In genomic region chr21:15060776-15061175, GRCh38 we compare ENCODE assay signal across 1 cellular context.
A peak's percentile ranks its signal among the peaks of the same experiment; 100 is the strongest.
TF ChIP-seq lines count a peak whose summit lies in the region.

No MANE protein-coding gene starts in this region.

TF ChIP-seq in K562, 482 proteins besides CTCF, POLR2A, EP300 and RAD21 (continued from another document and continues in another):
- TF ChIP-seq, protein P1, sequence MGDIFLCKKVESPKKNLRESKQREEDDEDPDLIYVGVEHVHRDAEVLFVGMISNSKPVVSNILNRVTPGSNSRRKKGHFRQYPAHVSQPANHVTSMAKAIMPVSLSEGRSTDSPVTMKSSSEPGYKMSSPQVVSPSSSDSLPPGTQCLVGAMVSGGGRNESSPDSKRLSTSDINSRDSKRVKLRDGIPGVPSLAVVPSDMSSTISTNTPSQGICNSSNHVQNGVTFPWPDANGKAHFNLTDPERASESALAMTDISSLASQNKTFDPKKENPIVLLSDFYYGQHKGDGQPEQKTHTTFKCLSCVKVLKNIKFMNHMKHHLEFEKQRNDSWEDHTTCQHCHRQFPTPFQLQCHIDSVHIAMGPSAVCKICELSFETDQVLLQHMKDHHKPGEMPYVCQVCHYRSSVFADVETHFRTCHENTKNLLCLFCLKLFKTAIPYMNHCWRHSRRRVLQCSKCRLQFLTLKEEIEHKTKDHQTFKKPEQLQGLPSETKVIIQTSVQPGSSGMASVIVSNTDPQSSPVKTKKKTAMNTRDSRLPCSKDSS (IDR thresholded peaks at IDR 0.05; ENCODE audit: low read depth, partially characterized antibody) = no peak
- TF ChIP-seq BRD4 (IDR thresholded peaks at IDR 0.05) (no peak), ZNF707 (CRISPR knock-in tag; conservative IDR thresholded peaks at IDR 0.05) (no peak), SNRNP70 (optimal IDR thresholded peaks at IDR 0.05; ENCODE audit: low read depth, low read length) (no peak), U2AF1 (optimal IDR thresholded peaks at IDR 0.05; ENCODE audit: low read depth, low read length) (no peak), FOXJ3 (CRISPR knock-in tag; IDR thresholded peaks at IDR 0.05) (no peak), KDM1A (IDR thresholded peaks at IDR 0.05) (0 out of 4 replicates have a peak, but pooled peaks of 1 of the 2 experiments have one; percentile 10), ZNF76 (CRISPR knock-in tag; IDR thresholded peaks at IDR 0.05; ENCODE audit: borderline replicate concordance) (no peak), CEBPB (tag; IDR thresholded peaks at IDR 0.05) (no peak), SMARCA4 (IDR thresholded peaks at IDR 0.05) (peak; percentile 74), NFYB (IDR thresholded peaks at IDR 0.05; ENCODE audit: extremely low read depth, insufficient read length) (no peak), ZNF79 (CRISPR knock-in tag; IDR thresholded peaks at IDR 0.05; ENCODE audit: low read depth) (no peak), ZNF174 (CRISPR knock-in tag; IDR thresholded peaks at IDR 0.05) (no peak), RBBP5 (IDR thresholded peaks at IDR 0.05; ENCODE audit: borderline replicate concordance, insufficient read depth, low read length, poor library complexity, severe bottlenecking) (peak; percentile 1), RBM14 (IDR thresholded peaks at IDR 0.05; ENCODE audit: borderline replicate concordance, insufficient read depth, low read depth, low read length) (no peak), RBM39 (optimal IDR thresholded peaks at IDR 0.05; ENCODE audit: low read depth, low read length) (no peak), ZNF311 (CRISPR knock-in tag; IDR thresholded peaks at IDR 0.05) (no peak), ZNF316 (IDR thresholded peaks at IDR 0.05) (no peak), ZNF280B (CRISPR knock-in tag; IDR thresholded peaks at IDR 0.05) (no peak), ZNF224 (CRISPR knock-in tag; IDR thresholded peaks at IDR 0.05) (no peak), ZNF12 (CRISPR knock-in tag; IDR thresholded peaks at IDR 0.05) (no peak), MXI1 (IDR thresholded peaks at IDR 0.05; ENCODE audit: low read depth, low read length) (no peak), EP400 (IDR thresholded peaks at IDR 0.05) (no peak), ZBTB34 (CRISPR knock-in tag; IDR thresholded peaks at IDR 0.05) (no peak), BCOR (IDR thresholded peaks at IDR 0.05) (no peak), ZBTB12 (CRISPR knock-in tag; IDR thresholded peaks at IDR 0.05) (no peak), STAT5A (IDR thresholded peaks at IDR 0.05; ENCODE audit: borderline replicate concordance, low read length) (0 out of 2 replicates have a peak, but pooled peaks have one; percentile 13), FOXK2 (conservative IDR thresholded peaks at IDR 0.05 in 1 of 2, IDR thresholded peaks at IDR 0.05 in 1 of 2; ENCODE audit: low read depth in 2 of 2) (no peak), TCF3 (CRISPR knock-in tag; IDR thresholded peaks at IDR 0.05) (peak; percentile 55), KLF1 (tag; IDR thresholded peaks at IDR 0.05) (no peak), ZNF764 (CRISPR knock-in tag; IDR thresholded peaks at IDR 0.05; ENCODE audit: low read depth) (no peak), PRMT5 (CRISPR knock-in tag; IDR thresholded peaks at IDR 0.05) (no peak), NR4A1 (CRISPR knock-in tag; IDR thresholded peaks at IDR 0.05) (no peak), NR4A1 (tag; IDR thresholded peaks at IDR 0.05) (no peak), GTF2E2 (tag; IDR thresholded peaks at IDR 0.05) (no peak), MED1 (CRISPR knock-in tag; IDR thresholded peaks at IDR 0.05; ENCODE audit: borderline replicate concordance) (no peak), ZNF146 (CRISPR knock-in tag; IDR thresholded peaks at IDR 0.05; ENCODE audit: unreplicated experiment) (no peak), ZMIZ1 (IDR thresholded peaks at IDR 0.05; ENCODE audit: low read depth in 2 of 2, low read length in 2 of 2) (no peak)
- TF ChIP-seq, protein P2, sequence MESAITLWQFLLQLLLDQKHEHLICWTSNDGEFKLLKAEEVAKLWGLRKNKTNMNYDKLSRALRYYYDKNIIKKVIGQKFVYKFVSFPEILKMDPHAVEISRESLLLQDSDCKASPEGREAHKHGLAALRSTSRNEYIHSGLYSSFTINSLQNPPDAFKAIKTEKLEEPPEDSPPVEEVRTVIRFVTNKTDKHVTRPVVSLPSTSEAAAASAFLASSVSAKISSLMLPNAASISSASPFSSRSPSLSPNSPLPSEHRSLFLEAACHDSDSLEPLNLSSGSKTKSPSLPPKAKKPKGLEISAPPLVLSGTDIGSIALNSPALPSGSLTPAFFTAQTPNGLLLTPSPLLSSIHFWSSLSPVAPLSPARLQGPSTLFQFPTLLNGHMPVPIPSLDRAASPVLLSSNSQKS (CRISPR knock-in tag; IDR thresholded peaks at IDR 0.05) = no peak
- TF ChIP-seq, protein P3, sequence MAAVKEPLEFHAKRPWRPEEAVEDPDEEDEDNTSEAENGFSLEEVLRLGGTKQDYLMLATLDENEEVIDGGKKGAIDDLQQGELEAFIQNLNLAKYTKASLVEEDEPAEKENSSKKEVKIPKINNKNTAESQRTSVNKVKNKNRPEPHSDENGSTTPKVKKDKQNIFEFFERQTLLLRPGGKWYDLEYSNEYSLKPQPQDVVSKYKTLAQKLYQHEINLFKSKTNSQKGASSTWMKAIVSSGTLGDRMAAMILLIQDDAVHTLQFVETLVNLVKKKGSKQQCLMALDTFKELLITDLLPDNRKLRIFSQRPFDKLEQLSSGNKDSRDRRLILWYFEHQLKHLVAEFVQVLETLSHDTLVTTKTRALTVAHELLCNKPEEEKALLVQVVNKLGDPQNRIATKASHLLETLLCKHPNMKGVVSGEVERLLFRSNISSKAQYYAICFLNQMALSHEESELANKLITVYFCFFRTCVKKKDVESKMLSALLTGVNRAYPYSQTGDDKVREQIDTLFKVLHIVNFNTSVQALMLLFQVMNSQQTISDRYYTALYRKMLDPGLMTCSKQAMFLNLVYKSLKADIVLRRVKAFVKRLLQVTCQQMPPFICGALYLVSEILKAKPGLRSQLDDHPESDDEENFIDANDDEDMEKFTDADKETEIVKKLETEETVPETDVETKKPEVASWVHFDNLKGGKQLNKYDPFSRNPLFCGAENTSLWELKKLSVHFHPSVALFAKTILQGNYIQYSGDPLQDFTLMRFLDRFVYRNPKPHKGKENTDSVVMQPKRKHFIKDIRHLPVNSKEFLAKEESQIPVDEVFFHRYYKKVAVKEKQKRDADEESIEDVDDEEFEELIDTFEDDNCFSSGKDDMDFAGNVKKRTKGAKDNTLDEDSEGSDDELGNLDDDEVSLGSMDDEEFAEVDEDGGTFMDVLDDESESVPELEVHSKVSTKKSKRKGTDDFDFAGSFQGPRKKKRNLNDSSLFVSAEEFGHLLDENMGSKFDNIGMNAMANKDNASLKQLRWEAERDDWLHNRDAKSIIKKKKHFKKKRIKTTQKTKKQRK (IDR thresholded peaks at IDR 0.05; ENCODE audit: borderline replicate concordance, low read depth, low read length) = no peak
- TF ChIP-seq, protein P4, sequence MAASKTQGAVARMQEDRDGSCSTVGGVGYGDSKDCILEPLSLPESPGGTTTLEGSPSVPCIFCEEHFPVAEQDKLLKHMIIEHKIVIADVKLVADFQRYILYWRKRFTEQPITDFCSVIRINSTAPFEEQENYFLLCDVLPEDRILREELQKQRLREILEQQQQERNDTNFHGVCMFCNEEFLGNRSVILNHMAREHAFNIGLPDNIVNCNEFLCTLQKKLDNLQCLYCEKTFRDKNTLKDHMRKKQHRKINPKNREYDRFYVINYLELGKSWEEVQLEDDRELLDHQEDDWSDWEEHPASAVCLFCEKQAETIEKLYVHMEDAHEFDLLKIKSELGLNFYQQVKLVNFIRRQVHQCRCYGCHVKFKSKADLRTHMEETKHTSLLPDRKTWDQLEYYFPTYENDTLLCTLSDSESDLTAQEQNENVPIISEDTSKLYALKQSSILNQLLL (CRISPR knock-in tag; IDR thresholded peaks at IDR 0.05; ENCODE audit: borderline replicate concordance) = no peak
- TF ChIP-seq, protein P5, sequence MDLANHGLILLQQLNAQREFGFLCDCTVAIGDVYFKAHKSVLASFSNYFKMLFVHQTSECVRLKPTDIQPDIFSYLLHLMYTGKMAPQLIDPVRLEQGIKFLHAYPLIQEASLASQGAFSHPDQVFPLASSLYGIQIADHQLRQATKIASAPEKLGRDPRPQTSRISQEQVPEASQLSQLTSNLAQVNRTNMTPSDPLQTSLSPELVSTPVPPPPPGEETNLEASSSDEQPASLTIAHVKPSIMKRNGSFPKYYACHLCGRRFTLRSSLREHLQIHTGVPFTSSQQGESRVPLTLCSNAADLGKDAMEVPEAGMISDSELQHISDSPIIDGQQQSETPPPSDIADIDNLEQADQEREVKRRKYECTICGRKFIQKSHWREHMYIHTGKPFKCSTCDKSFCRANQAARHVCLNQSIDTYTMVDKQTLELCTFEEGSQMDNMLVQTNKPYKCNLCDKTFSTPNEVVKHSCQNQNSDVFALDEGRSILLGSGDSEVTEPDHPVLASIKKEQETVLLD (IDR thresholded peaks at IDR 0.05) = no peak
- TF ChIP-seq, protein P6, sequence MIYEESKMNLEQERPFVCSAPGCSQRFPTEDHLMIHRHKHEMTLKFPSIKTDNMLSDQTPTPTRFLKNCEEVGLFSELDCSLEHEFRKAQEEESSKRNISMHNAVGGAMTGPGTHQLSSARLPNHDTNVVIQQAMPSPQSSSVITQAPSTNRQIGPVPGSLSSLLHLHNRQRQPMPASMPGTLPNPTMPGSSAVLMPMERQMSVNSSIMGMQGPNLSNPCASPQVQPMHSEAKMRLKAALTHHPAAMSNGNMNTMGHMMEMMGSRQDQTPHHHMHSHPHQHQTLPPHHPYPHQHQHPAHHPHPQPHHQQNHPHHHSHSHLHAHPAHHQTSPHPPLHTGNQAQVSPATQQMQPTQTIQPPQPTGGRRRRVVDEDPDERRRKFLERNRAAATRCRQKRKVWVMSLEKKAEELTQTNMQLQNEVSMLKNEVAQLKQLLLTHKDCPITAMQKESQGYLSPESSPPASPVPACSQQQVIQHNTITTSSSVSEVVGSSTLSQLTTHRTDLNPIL (CRISPR knock-in tag; IDR thresholded peaks at IDR 0.05) = no peak
- TF ChIP-seq, protein P7, sequence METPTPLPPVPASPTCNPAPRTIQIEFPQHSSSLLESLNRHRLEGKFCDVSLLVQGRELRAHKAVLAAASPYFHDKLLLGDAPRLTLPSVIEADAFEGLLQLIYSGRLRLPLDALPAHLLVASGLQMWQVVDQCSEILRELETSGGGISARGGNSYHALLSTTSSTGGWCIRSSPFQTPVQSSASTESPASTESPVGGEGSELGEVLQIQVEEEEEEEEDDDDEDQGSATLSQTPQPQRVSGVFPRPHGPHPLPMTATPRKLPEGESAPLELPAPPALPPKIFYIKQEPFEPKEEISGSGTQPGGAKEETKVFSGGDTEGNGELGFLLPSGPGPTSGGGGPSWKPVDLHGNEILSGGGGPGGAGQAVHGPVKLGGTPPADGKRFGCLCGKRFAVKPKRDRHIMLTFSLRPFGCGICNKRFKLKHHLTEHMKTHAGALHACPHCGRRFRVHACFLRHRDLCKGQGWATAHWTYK (CRISPR knock-in tag; IDR thresholded peaks at IDR 0.05) = no peak
